1 cellular context compared by ENCODE assay signal in genomic region chr12:122978507-122978955, GRCh38.
TF ChIP-seq lines count a peak whose summit lies in the region.

No MANE protein-coding gene starts in this region.

TF ChIP-seq in GM23338, 12 proteins besides CTCF, POLR2A, EP300 and RAD21 (continued from another document):
- no peak for TF ChIP-seq ETS1 (IDR thresholded peaks at IDR 0.05)
- TF ChIP-seq EZH2phosphoT487 (IDR thresholded peaks at IDR 0.05; ENCODE audit: unreplicated experiment), result no peak
- TF ChIP-seq ZNF114 (CRISPR knock-in tag; IDR thresholded peaks at IDR 0.05), result no peak
- TF ChIP-seq ZNF462 (CRISPR knock-in tag; IDR thresholded peaks at IDR 0.05), result no peak
- TF ChIP-seq EZH2 (IDR thresholded peaks at IDR 0.05; ENCODE audit: low read depth, unreplicated experiment), result no peak
- TF ChIP-seq POLR2AphosphoS5 (IDR thresholded peaks at IDR 0.05; ENCODE audit: low read depth), result no peak
- TF ChIP-seq CREB1 (CRISPR knock-in tag; IDR thresholded peaks at IDR 0.05; ENCODE audit: low read depth), result no peak
- TF ChIP-seq ZNF331 (CRISPR knock-in tag; IDR thresholded peaks at IDR 0.05; ENCODE audit: low read depth), result no peak
- TF ChIP-seq REST (IDR thresholded peaks at IDR 0.05; ENCODE audit: unreplicated experiment), result no peak
- no peak for TF ChIP-seq JUNB (IDR thresholded peaks at IDR 0.05; ENCODE audit: unreplicated experiment)
